10 cellular contexts compared by ENCODE assay signal in genomic region chr2:7982054-7982453, GRCh38.
"Had no signal": no experiment of that assay in that cellular context is flagged by ENCODE, and none has a peak within 500 bp of the region (broad histone marks: within the 10 kb centered on the region; RNA-seq: fewer than 3 reads in every experiment).

No MANE protein-coding gene starts in this region.

- H3K4me1 ChIP-seq: HAP-1 had no signal

- ATAC-seq: GM23338, HCT116 had no signal

- H3K4me3 ChIP-seq: GM23248, GM23338, HAP-1 had no signal

- H2AFZ ChIP-seq: GM23248, GM23338 had no signal

- H3K9me3 ChIP-seq: HAP-1 had no signal

- H3K27ac ChIP-seq: GM23248 had no signal

- H3K36me3 ChIP-seq: HAP-1 had no signal

- H3K9ac ChIP-seq: GM23248 had no signal

- DNase-seq: GM23248, GOT3, H7, H9, HCEC 1CT, HFFc6 had no signal

- FAIRE-seq: H54 had no signal

- H3K4me2 ChIP-seq: GM23338 had no signal
